Comparison of ENCODE assay signal across 14 cellular contexts in genomic region chr14:105250008-105250366, GRCh38. TPM values are rescaled to one million over a fixed set of nuclear protein-coding genes. Genes with fewer than 3 reads are reported as not detected.
DNase-seq lines count a peak whose midpoint lies in the region; ATAC-seq and TF ChIP-seq lines count a peak whose summit lies in the region.
"Had no signal": no experiment of that assay in that cellular context is flagged by ENCODE, and none has a peak within 500 bp of the region (broad histone marks: within the 10 kb centered on the region; RNA-seq: fewer than 3 reads in every experiment).

No MANE protein-coding gene starts in this region.

- WGBS in gastroesophageal sphincter (ENCODE audit: low coverage in 1 of 2), 2 donors, result 81% methylated on average over 5 of the region's 16 CpGs; no CpG with 5 or more reads in 1 of the 2 donors

- TF ChIP-seq EP300 in gastroesophageal sphincter (IDR thresholded peaks at IDR 0.05), result no peak

- ATAC-seq in WTC11, result no peak
- no peak for ATAC-seq in gastroesophageal sphincter
- ATAC-seq: activated naive CD4-positive, alpha-beta T cell treated with anti-CD3 and anti-CD28 coated beads, Interleukin-2, amount 50 U/mL, for 72 hours had no signal

- CTCF ChIA-PET in WTC11 (lab: Charles Lee), result interaction anchor here (0.9 to 3.6 kb wide), 6 partner anchors 11 to 199 kb away, joined by 3 to 11 read pairs (median 4); partner anchors contain the start of gene JAG2

- H3K36me3 Mint-ChIP-seq in WTC11, result peaks cover 6% of the 10 kb centered on the region; the same call in 1 of the 2 replicates

- H3K9ac ChIP-seq in skeletal muscle tissue (ENCODE audit: low read depth in 1 of 3, low read length in 3 of 3), result peak overlapping the region in 2 of 3 donors; percentile 72 to 85

- TF ChIP-seq POLR2A in gastroesophageal sphincter (IDR thresholded peaks at IDR 0.05), result no peak

- H3K27ac ChIP-seq in gastroesophageal sphincter (peak overlapping the region in 3 of 4 donors; percentile 93 to 100 (median 97)), skeletal muscle tissue (ENCODE audit: low read depth, low read length) (peak overlapping the region; percentile 77), substantia nigra (ENCODE audit: low read depth, low read length, poor library complexity, severe bottlenecking) (no peak overlapping the region)
- H3K27ac ChIP-seq: foreskin keratinocyte had no signal

- H3K9me3 ChIP-seq in gastroesophageal sphincter (no peaks in the 10 kb centered on the region), skeletal muscle tissue (ENCODE audit: control insufficient read depth in 3 of 3, low read length in 3 of 3) (no peaks in the 10 kb centered on the region)

- H3K27me3 ChIP-seq in gastroesophageal sphincter (no peaks in the 10 kb centered on the region), skeletal muscle tissue (ENCODE audit: control insufficient read depth in 3 of 3, insufficient read depth in 3 of 3, low read length in 3 of 3) (no peaks in the 10 kb centered on the region)
- H3K27me3 ChIP-seq: foreskin keratinocyte had no signal

- H3K9me3 Mint-ChIP-seq in WTC11, result no peaks in the 10 kb centered on the region
- H3K9me3 Mint-ChIP-seq: activated naive CD4-positive, alpha-beta T cell treated with anti-CD3 and anti-CD28 coated beads, Interleukin-2, amount 50 U/mL, for 72 hours had no signal

- H3K36me3 ChIP-seq in gastroesophageal sphincter (peaks cover 0 to 49% of the 10 kb centered on the region in 2 donors), skeletal muscle tissue (ENCODE audit: control insufficient read depth in 3 of 3, insufficient read depth in 3 of 3, low read length in 3 of 3) (peaks cover 28 to 33% (median 31%) of the 10 kb centered on the region in 3 donors)

- DNase-seq in activated CD8-positive, alpha-beta memory T cell treated with anti-CD3 and anti-CD28 coated beads, Interleukin-2, amount 50 U/mL, for 48 hours, result peak; percentile 50
- DNase-seq in activated CD8-positive, alpha-beta memory T cell treated with anti-CD3 and anti-CD28 coated beads, Interleukin-2, amount 50 U/mL, for 4 hours, result no peak
- DNase-seq in WTC11 (ENCODE audit: low spot score) (no peak), substantia nigra (lab: John Stamatoyannopoulos, UW) (no peak), NCI-H82 (lab: John Stamatoyannopoulos, UW) (no peak), NCI-H2171 treated with DMSO at 0.1 percent for 48 hours (lab: John Stamatoyannopoulos, UW) (no peak)
- DNase-seq: DMS79 treated with DMSO at 0.1 percent for 48 hours, NCI-H187, NCI-H774, Right ventricle myocardium superior had no signal

- TF ChIP-seq CTCF in WTC11 (IDR thresholded peaks at IDR 0.05), result no peak
- no peak for TF ChIP-seq CTCF in gastroesophageal sphincter (IDR thresholded peaks at IDR 0.05)

- peak overlapping the region; percentile 67; the same call in 1 of the 2 replicates for H3K4me3 Mint-ChIP-seq in WTC11

- H3K27me3 Mint-ChIP-seq in WTC11 (ENCODE audit: low read depth), result no peaks in the 10 kb centered on the region; the same call in 1 of the 2 replicates

- H3K4me3 ChIP-seq in gastroesophageal sphincter, result no peak overlapping the region
- H3K4me3 ChIP-seq in skeletal muscle tissue (ENCODE audit: low read length in 3 of 3), result peak overlapping the region in 1 of 3 donors; percentile 70

- H3K27ac Mint-ChIP-seq in WTC11, result no peak overlapping the region

- H3K4me1 ChIP-seq in gastroesophageal sphincter, result peaks cover 0 to 34% (median 8%) of the 10 kb centered on the region in 3 donors
- H3K4me1 ChIP-seq in skeletal muscle tissue (ENCODE audit: control insufficient read depth in 3 of 3, insufficient read depth in 3 of 3, low read length in 3 of 3), result peaks cover 42 to 72% (median 43%) of the 10 kb centered on the region in 3 donors
- H3K4me1 ChIP-seq: foreskin keratinocyte had no signal

- POLR2A ChIA-PET in WTC11 (lab: Charles Lee), result no interaction called here

- H3K4me1 Mint-ChIP-seq in WTC11, result peaks cover 5% of the 10 kb centered on the region

TF ChIP-seq in WTC11, 78 proteins besides CTCF, POLR2A, EP300 and RAD21:
- TF ChIP-seq TP53 (CRISPR knock-in tag; IDR thresholded peaks at IDR 0.05), result no peak
- TF ChIP-seq MXD4 (CRISPR knock-in tag; IDR thresholded peaks at IDR 0.05; ENCODE audit: borderline replicate concordance), result no peak
- TF ChIP-seq TEAD4 (CRISPR knock-in tag; IDR thresholded peaks at IDR 0.05), result no peak

RNA-seq across cellular contexts. Expression of gene BTBD6, which starts 1.7 kb away (rescaled TPM):
- total RNA-seq in WTC11 (2021) (7.8 to 10.0 TPM (median 8.3 TPM) in 3 replicates), gastroesophageal sphincter (10 to 100 TPM; 50.9 to 80.7 (median 66.1) TPM), skeletal muscle tissue (50.6 TPM)

RNA-seq across cellular contexts. Expression of gene BRF1, which starts 50.8 kb away (rescaled TPM):
- total RNA-seq in WTC11 (2021) (23.9 to 26.5 TPM (median 26.4 TPM) in 3 replicates), gastroesophageal sphincter (10 to 100 TPM; 25.2 to 35.6 (median 30.9) TPM), skeletal muscle tissue (38.1 TPM)
